In the genomic region with DNA sequence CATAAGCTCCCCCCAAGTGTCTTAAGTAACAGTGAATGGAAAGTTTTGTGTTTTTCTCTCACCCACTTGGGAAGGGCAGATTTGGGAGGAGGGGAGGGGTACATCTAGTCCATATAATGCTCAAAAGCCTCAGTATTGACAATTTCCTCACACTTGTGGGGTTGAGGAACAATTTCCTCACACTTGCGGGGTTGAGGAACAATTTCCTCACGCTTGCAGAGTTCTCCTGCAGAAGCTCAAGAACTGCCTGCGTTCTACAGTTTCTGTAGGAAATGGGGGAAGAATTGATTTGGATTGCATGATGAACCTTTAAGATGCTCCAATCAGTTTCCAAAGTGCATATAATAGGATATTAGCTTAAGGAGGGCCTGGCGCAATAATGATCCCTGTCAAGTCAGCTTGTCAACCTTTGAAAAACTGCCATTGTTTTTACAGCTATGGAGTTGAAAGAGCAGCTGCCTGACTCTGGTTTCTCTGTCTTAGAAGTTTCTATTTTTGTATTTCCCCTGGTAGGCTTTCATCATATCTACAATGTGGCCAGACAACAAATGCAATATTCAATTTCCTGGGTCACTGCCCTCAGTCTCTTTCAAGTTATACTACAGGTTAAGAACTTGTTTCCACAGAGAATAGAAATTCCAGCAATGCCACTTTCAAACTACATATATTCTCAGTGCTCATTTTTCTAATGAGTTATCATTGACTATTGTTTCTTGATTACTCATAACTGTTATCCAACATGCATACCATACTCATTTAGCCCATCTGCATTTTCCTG, we compare ENCODE assay signal across 8 cellular contexts.
A peak's percentile ranks its signal among the peaks of the same experiment; 100 is the strongest.
DNase-seq lines count a peak whose midpoint lies in the region; ATAC-seq and TF ChIP-seq lines count a peak whose summit lies in the region.

No MANE protein-coding gene starts in this region.

- H3K27ac ChIP-seq in lung (ENCODE audit: low read depth in 1 of 2, low read length in 1 of 2) (no peak overlapping the region), ascending aorta (no peak overlapping the region), hepatocyte (no peak overlapping the region), transverse colon (no peak overlapping the region)

- no peaks in the 10 kb centered on the region for H3K9me2 ChIP-seq in hepatocyte (replicated peaks; ENCODE audit: insufficient read depth)

- H3K4me2 ChIP-seq in hepatocyte, result no peak overlapping the region

- no peaks in the 10 kb centered on the region for H3K36me3 ChIP-seq in lung (ENCODE audit: control insufficient read depth in 2 of 2, insufficient read depth in 2 of 2, low read length in 2 of 2)
- H3K36me3 ChIP-seq in ascending aorta, result no peaks in the 10 kb centered on the region
- H3K36me3 ChIP-seq in hepatocyte (replicated peaks; ENCODE audit: insufficient read depth, low read depth), result no peaks in the 10 kb centered on the region
- no peaks in the 10 kb centered on the region for H3K36me3 ChIP-seq in transverse colon

- no peaks in the 10 kb centered on the region for H4K20me1 ChIP-seq in hepatocyte (ENCODE audit: insufficient read depth, poor library complexity, severe bottlenecking)

- in situ Hi-C loops in transverse colon (cut with MboI; ENCODE audit: low pct_ligation_motif_present in 1 of 4, low pct_unique_long_range_greater_than_20kb in 1 of 4, low sequenced_read_pairs in 3 of 4), result no loop called here

- no peak overlapping the region for H2AFZ ChIP-seq in hepatocyte

- TF ChIP-seq CTCF in lung (IDR thresholded peaks at IDR 0.05; ENCODE audit: control extremely low read depth, extremely low read depth) (no peak), ascending aorta (IDR thresholded peaks at IDR 0.05) (no peak), hepatocyte (IDR thresholded peaks at IDR 0.05; ENCODE audit: poor library complexity) (no peak), transverse colon (IDR thresholded peaks at IDR 0.05) (no peak)

- H3K4me3 ChIP-seq in lung (no peak overlapping the region), ascending aorta (no peak overlapping the region), hepatocyte (no peak overlapping the region), transverse colon (no peak overlapping the region)

- no peaks in the 10 kb centered on the region for H3K79me2 ChIP-seq in hepatocyte

- no peak for TF ChIP-seq POLR2A in transverse colon (IDR thresholded peaks at IDR 0.05)

- H3K4me1 ChIP-seq in lung (ENCODE audit: control insufficient read depth in 2 of 2, insufficient read depth in 2 of 2, low read length in 2 of 2) (peaks cover 0 to 7% of the 10 kb centered on the region in 2 donors), ascending aorta (peaks cover 0 to 2% of the 10 kb centered on the region in 2 donors), hepatocyte (ENCODE audit: insufficient read depth) (peaks cover 4% of the 10 kb centered on the region), transverse colon (peaks cover 0 to 6% (median 2%) of the 10 kb centered on the region in 4 donors)

- H3K27me3 ChIP-seq in lung (ENCODE audit: control insufficient read depth, insufficient read depth), result no peaks in the 10 kb centered on the region
- H3K27me3 ChIP-seq in ascending aorta, result no peaks in the 10 kb centered on the region
- no peaks in the 10 kb centered on the region for H3K27me3 ChIP-seq in hepatocyte
- no peaks in the 10 kb centered on the region for H3K27me3 ChIP-seq in transverse colon

- DNase-seq in NCI-H82 treated with DMSO at 0.1 percent for 48 hours (lab: John Stamatoyannopoulos, UW; ENCODE audit: unreplicated experiment) (peak; percentile 10), lung (ENCODE audit: low spot score) (no peak), ascending aorta (ENCODE audit: low spot score in 2 of 2) (no peak), hepatocyte (ENCODE audit: low spot score) (no peak), AG08396 (ENCODE audit: low spot score) (no peak), transverse colon (no peak)

- ATAC-seq in GM18517 (IDR thresholded peaks at IDR 0.05; ENCODE audit: unreplicated experiment) (peak; percentile 90), HG02642 (IDR thresholded peaks at IDR 0.05; ENCODE audit: poor library complexity, unreplicated experiment) (peak; percentile 85), lung (ENCODE audit: insufficient read depth, low FRiP score) (peak; percentile 37)

- H3K9me3 ChIP-seq in lung (ENCODE audit: control insufficient read depth in 2 of 2, insufficient read depth in 1 of 2, low read length in 1 of 2) (no peaks in the 10 kb centered on the region), ascending aorta (no peaks in the 10 kb centered on the region), hepatocyte (ENCODE audit: low read depth) (no peaks in the 10 kb centered on the region), transverse colon (no peaks in the 10 kb centered on the region)

- TF ChIP-seq EP300 in transverse colon (IDR thresholded peaks at IDR 0.05; ENCODE audit: low read depth), result no peak

- intact Hi-C loops in ascending aorta (cut with DNase I), result no loop called here
- intact Hi-C loops in transverse colon (cut with DNase I; ENCODE audit: low total_unique reads), result no loop called here

- WGBS in lung, 2 donors, result 24 to 63% methylated on average over 4 of the region's 4 CpGs
- 89% methylated on average over 4 of the region's 4 CpGs for WGBS in hepatocyte (ENCODE audit: low lambda C conversion rate, missing lambda C conversion rate)
- WGBS in transverse colon (ENCODE audit: low coverage in 1 of 2), 2 donors, result 55 to 74% methylated on average over 3 to 4 of the region's 4 CpGs

Comparison
In these comparisons a context has a peak if more than half of its experiments do, and no peak if none do; other contexts are left out.
1. ATAC-seq: peak in every context shown above with its lines; median percentile 90 in GM18517; 85 in HG02642; 37 in lung.